In the genomic region with DNA sequence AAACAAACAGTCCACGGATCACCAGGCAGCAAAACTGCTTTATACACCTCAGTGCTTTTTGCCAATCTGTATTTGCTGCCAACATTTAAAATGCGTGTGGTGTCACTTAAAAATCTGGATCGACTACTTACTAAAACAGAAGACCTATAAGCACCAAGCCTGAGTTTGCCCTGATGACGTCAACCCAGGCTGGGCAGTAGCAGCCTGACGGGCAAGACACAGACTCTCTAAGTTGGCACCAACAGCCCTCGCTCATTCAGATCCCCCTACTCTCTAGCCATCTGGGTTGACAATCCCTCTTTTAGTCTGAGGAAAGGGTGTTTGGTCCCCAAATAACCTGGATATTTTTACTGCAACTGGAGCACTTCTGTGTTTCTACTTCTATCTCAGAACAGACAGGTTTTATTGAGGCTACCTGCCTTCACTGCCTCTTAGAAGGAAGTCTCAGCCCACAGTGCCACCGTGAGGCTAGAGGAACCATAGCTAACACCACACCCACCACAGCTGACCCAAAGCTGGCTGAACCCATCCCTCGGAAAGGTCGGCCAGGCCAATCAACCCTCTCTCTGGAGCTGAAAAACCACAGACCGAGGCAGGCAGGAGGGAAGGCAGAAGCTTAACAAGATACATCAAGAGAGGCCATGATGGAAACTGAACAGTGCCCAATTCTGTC, we compare ENCODE assay signal across 12 cellular contexts. TPM values are rescaled to one million over a fixed set of nuclear protein-coding genes. Genes with fewer than 3 reads are reported as not detected.
DNase-seq lines count a peak whose midpoint lies in the region; ATAC-seq and TF ChIP-seq lines count a peak whose summit lies in the region.
"Had no signal": no experiment of that assay in that cellular context is flagged by ENCODE, and none has a peak within 500 bp of the region (broad histone marks: within the 10 kb centered on the region; RNA-seq: fewer than 3 reads in every experiment).

No MANE protein-coding gene starts in this region.

- BruUV-seq in A673 (replicated peaks; lab: Mats Ljungman, UMichigan), result no TSS peak

- H3K4me1 ChIP-seq in Loucy (ENCODE audit: insufficient read depth, low read length, poor library complexity, severe bottlenecking), result peaks cover 22% of the 10 kb centered on the region
- H3K4me1 ChIP-seq in endodermal cell (ENCODE audit: control insufficient read depth, insufficient read depth, low read length), result no peaks in the 10 kb centered on the region
- H3K4me1 ChIP-seq in A673 (ENCODE audit: insufficient read depth, low read length, poor library complexity, severe bottlenecking), result no peaks in the 10 kb centered on the region

- H3K4me3 Mint-ChIP-seq in endodermal cell, result no peak overlapping the region
- no peak overlapping the region for H3K4me3 Mint-ChIP-seq in memory B cell
- H3K4me3 Mint-ChIP-seq in activated CD4-positive, alpha-beta memory T cell treated with anti-CD3 and anti-CD28 coated beads for 36 hours, result no peak overlapping the region
- H3K4me3 Mint-ChIP-seq: activated T-helper 17 cell treated with anti-CD3 and anti-CD28 coated beads, Interleukin-2, amount 50 U/mL, for 72 hours; T-cell had no signal

- CTCF ChIA-PET in activated CD4-positive, alpha-beta memory T cell treated with anti-CD3 and anti-CD28 coated beads for 36 hours (lab: Charles Lee), result no interaction called here
- CTCF ChIA-PET in A673 (lab: Charles Lee), result interaction anchor here (0.6 kb wide), 1 partner anchor 12 kb away, joined by 3 read pairs; no protein-coding TSS in a partner anchor

- WGBS in endodermal cell (ENCODE audit: insufficient coverage in 1 of 2, insufficient read length in 1 of 2), 2 experiments, result 91 to 94% methylated on average over 9 to 10 of the region's 10 CpGs

- H3K9me2 ChIP-seq in Loucy (replicated peaks; ENCODE audit: low read depth, low read length), result no peaks in the 10 kb centered on the region

- H3K9ac ChIP-seq in Loucy (ENCODE audit: low read depth, low read length, poor library complexity, severe bottlenecking) (no peak overlapping the region), endodermal cell (ENCODE audit: extremely low read depth, low read length, poor library complexity, severe bottlenecking) (no peak overlapping the region)

- no peaks in the 10 kb centered on the region for H3K27me3 Mint-ChIP-seq in endodermal cell (ENCODE audit: insufficient read depth)
- H3K27me3 Mint-ChIP-seq in memory B cell, result no peaks in the 10 kb centered on the region
- H3K27me3 Mint-ChIP-seq in activated CD4-positive, alpha-beta memory T cell treated with anti-CD3 and anti-CD28 coated beads for 36 hours, result no peaks in the 10 kb centered on the region
- H3K27me3 Mint-ChIP-seq: activated T-helper 17 cell treated with anti-CD3 and anti-CD28 coated beads, Interleukin-2, amount 50 U/mL, for 72 hours; T-cell had no signal

- H2AFZ ChIP-seq in Loucy (ENCODE audit: low read length), result no peak overlapping the region

- peak overlapping the region; percentile 41 for H3K27ac ChIP-seq in C4-2B
- H3K27ac ChIP-seq in endodermal cell (ENCODE audit: low read depth, low read length), result no peak overlapping the region
- no peak overlapping the region for H3K27ac ChIP-seq in A673 (ENCODE audit: low read depth, low read length, poor library complexity, severe bottlenecking)

- H3K27me3 ChIP-seq in Loucy (ENCODE audit: insufficient read depth, low read length, poor library complexity, severe bottlenecking) (no peaks in the 10 kb centered on the region), endodermal cell (ENCODE audit: control insufficient read depth, insufficient read depth, low read length, poor library complexity, severe bottlenecking) (no peaks in the 10 kb centered on the region), A673 (replicated peaks; ENCODE audit: insufficient read depth, low read depth, low read length, poor library complexity) (no peaks in the 10 kb centered on the region)

- TF ChIP-seq CTCF in C4-2B (conservative IDR thresholded peaks at IDR 0.05) (peak; percentile 71), Loucy (conservative IDR thresholded peaks at IDR 0.05; ENCODE audit: low read length) (peak; percentile 46), endodermal cell (conservative IDR thresholded peaks at IDR 0.05) (peak; percentile 56), GM13977 (IDR thresholded peaks at IDR 0.05; ENCODE audit: extremely low read depth, insufficient read depth, missing control alignments) (no peak), A673 (conservative IDR thresholded peaks at IDR 0.05; ENCODE audit: low read depth, low read length) (no peak; the same call in 1 of the 2 replicates)

- H3K36me3 Mint-ChIP-seq in endodermal cell (ENCODE audit: low read depth) (peaks cover 77% of the 10 kb centered on the region), memory B cell (peaks cover 27% of the 10 kb centered on the region)
- peaks cover 49% of the 10 kb centered on the region for H3K36me3 Mint-ChIP-seq in activated CD4-positive, alpha-beta memory T cell treated with anti-CD3 and anti-CD28 coated beads for 36 hours

- H3K27ac Mint-ChIP-seq in endodermal cell (no peak overlapping the region), memory B cell (no peak overlapping the region)
- H3K27ac Mint-ChIP-seq in activated CD4-positive, alpha-beta memory T cell treated with anti-CD3 and anti-CD28 coated beads for 36 hours, result no peak overlapping the region
- H3K27ac Mint-ChIP-seq: T-cell had no signal

- H3K36me3 ChIP-seq in Loucy (ENCODE audit: insufficient read depth, low read length), result peaks cover 72% of the 10 kb centered on the region; the same call in 1 of the 2 replicates
- H3K36me3 ChIP-seq in endodermal cell (ENCODE audit: control insufficient read depth, insufficient read depth, low read length), result peaks cover 86% of the 10 kb centered on the region
- peaks cover 86% of the 10 kb centered on the region for H3K36me3 ChIP-seq in A673 (ENCODE audit: insufficient read depth, low read length, poor library complexity, severe bottlenecking)

- in situ Hi-C loops in GM13977 (cut with MboI; ENCODE audit: low pct_unique_long_range_greater_than_20kb, low sequenced_read_pairs, unreplicated experiment), result no loop called here

- no peaks in the 10 kb centered on the region for H3K9me3 Mint-ChIP-seq in endodermal cell
- H3K9me3 Mint-ChIP-seq in memory B cell, result no peaks in the 10 kb centered on the region
- no peaks in the 10 kb centered on the region for H3K9me3 Mint-ChIP-seq in activated CD4-positive, alpha-beta memory T cell treated with anti-CD3 and anti-CD28 coated beads for 36 hours
- H3K9me3 Mint-ChIP-seq: activated T-helper 17 cell treated with anti-CD3 and anti-CD28 coated beads, Interleukin-2, amount 50 U/mL, for 72 hours; T-cell had no signal

- no peaks in the 10 kb centered on the region for H3K9me3 ChIP-seq in Loucy (ENCODE audit: insufficient read depth, low read depth, low read length)
- no peaks in the 10 kb centered on the region for H3K9me3 ChIP-seq in endodermal cell (ENCODE audit: control insufficient read depth, low read length)
- H3K9me3 ChIP-seq in A673 (ENCODE audit: low read depth, low read length, poor library complexity, severe bottlenecking), result no peaks in the 10 kb centered on the region

- H3K4me1 Mint-ChIP-seq in endodermal cell (no peaks in the 10 kb centered on the region), memory B cell (peaks cover 21% of the 10 kb centered on the region)
- H3K4me1 Mint-ChIP-seq in activated CD4-positive, alpha-beta memory T cell treated with anti-CD3 and anti-CD28 coated beads for 36 hours (ENCODE audit: low read depth), result peaks cover 34% of the 10 kb centered on the region

- intact Hi-C loops in activated CD4-positive, alpha-beta memory T cell treated with anti-CD3 and anti-CD28 coated beads for 36 hours (cut with micrococcal nuclease), result no loop called here
- intact Hi-C loops in A673 (cut with micrococcal nuclease; ENCODE audit: unreplicated experiment), result no loop called here

- peak overlapping the region; percentile 43 for H3K4me2 ChIP-seq in Loucy (ENCODE audit: low read depth, low read length, poor library complexity, severe bottlenecking)

- POLR2A ChIA-PET in activated CD4-positive, alpha-beta memory T cell treated with anti-CD3 and anti-CD28 coated beads for 36 hours (lab: Charles Lee), result no interaction called here
- POLR2A ChIA-PET in A673 (lab: Charles Lee; ENCODE audit: low non-redundant PET), result no interaction called here

- no peak overlapping the region for H3K4me3 ChIP-seq in Loucy (ENCODE audit: low read length, poor library complexity, severe bottlenecking)
- no peak overlapping the region for H3K4me3 ChIP-seq in endodermal cell (ENCODE audit: low read length)
- H3K4me3 ChIP-seq in A673 (ENCODE audit: low read depth, low read length, poor library complexity, severe bottlenecking), result no peak overlapping the region

- peaks cover 78% of the 10 kb centered on the region for H4K20me1 ChIP-seq in Loucy (ENCODE audit: insufficient read depth, low read length, poor library complexity, severe bottlenecking)

- peak; percentile 65 for DNase-seq in endodermal cell
- DNase-seq in memory B cell (ENCODE audit: low spot score in 2 of 2), result no peak
- no peak for DNase-seq in GM13977 (ENCODE audit: low spot score)
- no peak for DNase-seq in activated CD4-positive, alpha-beta memory T cell treated with anti-CD3 and anti-CD28 coated beads for 36 hours
- no peak for DNase-seq in A673 (ENCODE audit: low spot score)
- DNase-seq: NCI-H1694 treated with DMSO at 0.1 percent for 48 hours, occipital lobe, T-cell had no signal

- H3F3A ChIP-seq in Loucy (ENCODE audit: low read depth), result no peaks in the 10 kb centered on the region

- peaks cover 99% of the 10 kb centered on the region for H3K79me2 ChIP-seq in Loucy (ENCODE audit: insufficient read depth, low read length)

- ATAC-seq in memory B cell (ENCODE audit: low read depth), result peak; percentile 46
- no peak for ATAC-seq in GM19397 (IDR thresholded peaks at IDR 0.05; ENCODE audit: unreplicated experiment)
- ATAC-seq: activated T-helper 17 cell treated with anti-CD3 and anti-CD28 coated beads, Interleukin-2, amount 50 U/mL, for 72 hours; T-cell had no signal

RNA-seq across cellular contexts. Expression of a gene that starts 6.9 kb away (rescaled TPM):
- 100 to 1,000 TPM; 121 to 157 TPM for total RNA-seq in endodermal cell
- 130 TPM for polyA plus RNA-seq in endodermal cell (2013, experiment 1 of 2)
- polyA plus RNA-seq in endodermal cell (2013, experiment 2 of 2), result 124 TPM
- 100 to 1,000 TPM in 1 of 2 experiments, 10 to 100 TPM in 1; 98.1 to 102 TPM for total RNA-seq in activated CD4-positive, alpha-beta memory T cell treated with anti-CD3 and anti-CD28 coated beads for 36 hours
- total RNA-seq in A673 (2021), result 120 and 136 TPM in 2 replicates

RNA-seq across cellular contexts. Expression of a gene that starts 7.0 kb away (rescaled TPM):
- total RNA-seq in endodermal cell (10 to 100 TPM; 26.1 to 37.8 TPM), A673 (2021) (59.5 and 62.7 TPM in 2 replicates)
- polyA plus RNA-seq in endodermal cell (2013, experiment 1 of 2), result 30.8 TPM
- polyA plus RNA-seq in endodermal cell (2013, experiment 2 of 2), result 27.0 TPM
- 10 to 100 TPM; 24.4 to 26.2 TPM for total RNA-seq in activated CD4-positive, alpha-beta memory T cell treated with anti-CD3 and anti-CD28 coated beads for 36 hours

RNA-seq across cellular contexts. Expression of a gene that starts 37.4 kb away (rescaled TPM):
- 1 to 10 TPM; 6.6 to 7.2 TPM for total RNA-seq in endodermal cell
- 7.0 TPM for polyA plus RNA-seq in endodermal cell (2013, experiment 1 of 2)
- 7.3 TPM for polyA plus RNA-seq in endodermal cell (2013, experiment 2 of 2)
- 10 to 100 TPM; 12.2 to 12.4 TPM for total RNA-seq in activated CD4-positive, alpha-beta memory T cell treated with anti-CD3 and anti-CD28 coated beads for 36 hours
- total RNA-seq in A673 (2021), result 3.5 and 4.5 TPM in 2 replicates

Comparison
In these comparisons a context has a peak if more than half of its experiments do, and no peak if none do; other contexts are left out.
1. CTCF ChIP-seq: peak in C4-2B (single experiment), Loucy (single experiment) and endodermal cell (single experiment); none in GM13977 (single experiment) and A673 (single experiment).